In the genomic region with DNA sequence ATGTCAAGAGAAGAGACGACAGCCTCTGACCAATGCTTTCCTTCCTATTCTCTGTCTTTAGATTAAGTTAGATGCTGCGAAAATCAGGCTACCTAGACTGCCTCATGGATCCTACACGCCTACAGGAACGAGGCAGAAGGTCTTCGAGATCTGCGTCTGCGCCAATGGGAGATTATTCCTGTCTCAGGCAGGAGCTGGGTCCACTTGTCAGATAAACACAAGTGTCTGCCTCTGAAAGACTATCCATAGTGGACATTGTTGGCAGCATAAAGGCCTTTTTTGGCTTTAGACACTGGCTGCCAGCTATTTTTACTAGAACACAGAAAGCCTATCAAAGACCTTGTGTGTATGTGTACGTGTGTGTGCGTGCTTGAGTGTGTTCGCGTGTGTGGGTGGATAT, we compare ENCODE assay signal across 22 cellular contexts.
"Had no signal": no experiment of that assay in that cellular context is flagged by ENCODE, and none has a peak within 500 bp of the region (broad histone marks: within the 10 kb centered on the region; RNA-seq: fewer than 3 reads in every experiment).

No MANE protein-coding gene starts in this region.

- H3K9me3 ChIP-seq: body of pancreas, MG63, SJCRH30, SK-N-SH had no signal

- H3K36me3 ChIP-seq: MG63, SJCRH30 had no signal

- DNase-seq: activated CD4-positive, CD25-positive, alpha-beta regulatory T cell; activated CD8-positive, alpha-beta memory T cell treated with anti-CD3 and anti-CD28 coated beads, Interleukin-2, amount 50 U/mL, for 4 hours; activated CD8-positive, alpha-beta T cell treated with anti-CD3 and anti-CD28 coated beads for 36 hours; activated naive CD4-positive, alpha-beta T cell; activated T-cell treated with anti-CD3 and anti-CD28 coated beads, Interleukin-2, amount 50 U/mL, for 72 hours; aorta; body of pancreas; KG1; MG63; MV-4-11; NCI-H1092 treated with DMSO at 0.1 percent for 48 hours; NCI-H1417 treated with DMSO at 0.1 percent for 48 hours; NCI-H1694; NCI-H2029; NCI-H345; NCI-H510A; NCI-H526 treated with DMSO at 0.1 percent for 48 hours; NCI-H82; SJCRH30; SK-N-SH; T-helper 1 cell had no signal

- H3K4me1 ChIP-seq: body of pancreas, SJCRH30 had no signal

- H3K4me3 ChIP-seq: body of pancreas, MG63, SJCRH30 had no signal

- H3K27me3 ChIP-seq: body of pancreas, MG63, SJCRH30 had no signal

- H3K27ac ChIP-seq: body of pancreas, SJCRH30, VCaP had no signal

- ATAC-seq: activated CD8-positive, alpha-beta T cell treated with anti-CD3 and anti-CD28 coated beads for 36 hours; activated T-cell treated with anti-CD3 and anti-CD28 coated beads, Interleukin-2, amount 50 U/mL, for 72 hours; body of pancreas had no signal
